In genomic region chr10:72593963-72594362, GRCh38 we compare ENCODE assay signal across 27 cellular contexts. TPM values are rescaled to one million over a fixed set of nuclear protein-coding genes. Genes with fewer than 3 reads are reported as not detected.
DNase-seq lines count a peak whose midpoint lies in the region; ATAC-seq and TF ChIP-seq lines count a peak whose summit lies in the region.
"Had no signal": no experiment of that assay in that cellular context is flagged by ENCODE, and none has a peak within 500 bp of the region (broad histone marks: within the 10 kb centered on the region; RNA-seq: fewer than 3 reads in every experiment).

No MANE protein-coding gene starts in this region.

- H3K4me1 Mint-ChIP-seq in WTC11 (peaks cover 7% of the 10 kb centered on the region), memory B cell (peaks cover 13% of the 10 kb centered on the region)

- H3K9me3 Mint-ChIP-seq in WTC11 (peaks cover 4% of the 10 kb centered on the region; the same call in 1 of the 2 replicates), memory B cell (peaks cover 1% of the 10 kb centered on the region)

- H3K36me3 Mint-ChIP-seq in WTC11 (0 out of 2 replicates have a peak, but pooled peaks cover 3% of the 10 kb centered on the region), memory B cell (peaks cover 9% of the 10 kb centered on the region)

- POLR2A ChIA-PET in WTC11 (lab: Charles Lee), result no interaction called here

- H3K27me3 Mint-ChIP-seq in WTC11 (ENCODE audit: low read depth), result no peaks in the 10 kb centered on the region
- H3K27me3 Mint-ChIP-seq in memory B cell, result no peaks in the 10 kb centered on the region
- H3K27me3 Mint-ChIP-seq: activated CD4-positive, alpha-beta memory T cell treated with anti-CD3 and anti-CD28 coated beads for 36 hours; activated naive CD8-positive, alpha-beta T cell treated with anti-CD3 and anti-CD28 coated beads for 36 hours; type B pancreatic cell had no signal

- H3K27ac Mint-ChIP-seq in WTC11 (peak overlapping the region; percentile 18; the same call in 1 of the 2 replicates), memory B cell (peak overlapping the region; percentile 40)
- H3K27ac Mint-ChIP-seq: activated CD4-positive, alpha-beta memory T cell treated with anti-CD3 and anti-CD28 coated beads for 36 hours; activated naive CD8-positive, alpha-beta T cell treated with anti-CD3 and anti-CD28 coated beads for 36 hours; type B pancreatic cell had no signal

- TF ChIP-seq CTCF in NB4 (IDR thresholded peaks at IDR 0.05; ENCODE audit: low read depth, low read length), result no peak
- no peak for TF ChIP-seq CTCF in WTC11 (IDR thresholded peaks at IDR 0.05)

- DNase-seq in GF-D8 (lab: John Stamatoyannopoulos, UW) (peak; percentile 69), NB4 (ENCODE audit: low read depth) (peak; percentile 83), WTC11 (ENCODE audit: low spot score) (no peak), memory B cell (ENCODE audit: low spot score in 2 of 2) (no peak), NCI-H2081 (lab: John Stamatoyannopoulos, UW) (no peak), HUDEP-2 (lab: John Stamatoyannopoulos, UW; ENCODE audit: unreplicated experiment in 76 of 76) (no peak), kidney glomerular epithelial cell (lab: John Stamatoyannopoulos, UW) (no peak), NCI-H146 (lab: John Stamatoyannopoulos, UW) (no peak)
- DNase-seq: ACHN; activated CD4-positive, alpha-beta memory T cell treated with anti-CD3 and anti-CD28 coated beads for 36 hours; activated effector memory CD4-positive, alpha-beta T cell treated with Interleukin-2 at 50 U/mL for 16 hours; activated naive CD8-positive, alpha-beta T cell treated with anti-CD3 and anti-CD28 coated beads for 36 hours; Calu3; central memory CD4-positive, alpha-beta T cell; dermis blood vessel endothelial cell; kidney; mesenchymal stem cell; NCI-H1694; NCI-H2171; NCI-H510A treated with DMSO at 0.1 percent for 48 hours; stimulated activated CD8-positive, alpha-beta memory T cell treated with anti-CD3 and anti-CD28 coated beads, Interleukin-4, amount 100 ng/mL, for 48 hours had no signal

- CTCF ChIA-PET in WTC11 (lab: Charles Lee), result no interaction called here

- no peak for ATAC-seq in WTC11
- no peak for ATAC-seq in memory B cell (ENCODE audit: low read depth)
- ATAC-seq: activated CD4-positive, CD25-positive, alpha-beta regulatory T cell treated with anti-CD3 and anti-CD28 coated beads, Interleukin-2, amount 50 U/mL, for 24 hours; GM12878; HCT116 had no signal

- H3K4me3 Mint-ChIP-seq in WTC11, result no peak overlapping the region
- H3K4me3 Mint-ChIP-seq in memory B cell, result no peak overlapping the region
- H3K4me3 Mint-ChIP-seq: activated CD4-positive, alpha-beta memory T cell treated with anti-CD3 and anti-CD28 coated beads for 36 hours; activated naive CD8-positive, alpha-beta T cell treated with anti-CD3 and anti-CD28 coated beads for 36 hours; type B pancreatic cell had no signal

- peak overlapping the region; percentile 19 for H3K4me3 ChIP-seq in NB4 (ENCODE audit: low read depth, low read length)
- H3K4me3 ChIP-seq: BLaER1, GM12878, prostate gland had no signal

- no peak for TF ChIP-seq POLR2A in NB4 (IDR thresholded peaks at IDR 0.05; ENCODE audit: extremely low read depth, insufficient read length)

TF ChIP-seq in WTC11, 78 proteins besides CTCF, POLR2A, EP300 and RAD21:
- TF ChIP-seq NR1H2 (CRISPR knock-in tag; IDR thresholded peaks at IDR 0.05), result no peak
- TF ChIP-seq NFATC4 (CRISPR knock-in tag; IDR thresholded peaks at IDR 0.05), result no peak
- no peak for TF ChIP-seq ZNF219 (CRISPR knock-in tag; IDR thresholded peaks at IDR 0.05; ENCODE audit: borderline replicate concordance)
- no peak for TF ChIP-seq TCF7 (CRISPR knock-in tag; IDR thresholded peaks at IDR 0.05; ENCODE audit: low read depth)
- no peak for TF ChIP-seq SMAD3 (CRISPR knock-in tag; IDR thresholded peaks at IDR 0.05; ENCODE audit: borderline replicate concordance)
- TF ChIP-seq ZBTB21 (CRISPR knock-in tag; IDR thresholded peaks at IDR 0.05; ENCODE audit: borderline replicate concordance), result no peak
- TF ChIP-seq IRF2 (CRISPR knock-in tag; IDR thresholded peaks at IDR 0.05; ENCODE audit: borderline replicate concordance, low read depth), result no peak
- no peak for TF ChIP-seq IRF1 (CRISPR knock-in tag; IDR thresholded peaks at IDR 0.05)
- no peak for TF ChIP-seq SOX15 (CRISPR knock-in tag; IDR thresholded peaks at IDR 0.05)
- TF ChIP-seq ELF4 (CRISPR knock-in tag; IDR thresholded peaks at IDR 0.05; ENCODE audit: low read depth), result no peak
- no peak for TF ChIP-seq CREB1 (CRISPR knock-in tag; IDR thresholded peaks at IDR 0.05)
- TF ChIP-seq AFF4 (CRISPR knock-in tag; IDR thresholded peaks at IDR 0.05; ENCODE audit: borderline replicate concordance), result no peak
- TF ChIP-seq USF2 (CRISPR knock-in tag; IDR thresholded peaks at IDR 0.05), result no peak
- no peak for TF ChIP-seq ZSCAN18 (CRISPR knock-in tag; IDR thresholded peaks at IDR 0.05)
- no peak for TF ChIP-seq SP1 (CRISPR knock-in tag; conservative IDR thresholded peaks at IDR 0.05)
- TF ChIP-seq ZNF416 (CRISPR knock-in tag; IDR thresholded peaks at IDR 0.05), result no peak

RNA-seq across cellular contexts. Expression of gene MICU1, which starts 31.9 kb away (rescaled TPM):
- 34.5 to 36.1 TPM (median 36.0 TPM) in 3 replicates for total RNA-seq in WTC11 (2021)

Comparison
In these comparisons a context has a peak if more than half of its experiments do, and no peak if none do; other contexts are left out.
1. DNase-seq: peak in GF-D8 (single experiment) and NB4 (single experiment); none in WTC11 (single experiment), memory B cell (0 of 2), NCI-H2081 (0 of 2), HUDEP-2 (0 of 76), kidney glomerular epithelial cell (single experiment) and NCI-H146 (single experiment).